8 cellular contexts compared by ENCODE assay signal in genomic region chr14:91078095-91078737, GRCh38. TPM values are rescaled to one million over a fixed set of nuclear protein-coding genes. Genes with fewer than 3 reads are reported as not detected.
DNase-seq lines count a peak whose midpoint lies in the region; ATAC-seq and TF ChIP-seq lines count a peak whose summit lies in the region.

No MANE protein-coding gene starts in this region.

- no peaks in the 10 kb centered on the region for H3K9me3 ChIP-seq in CD4-positive, alpha-beta T cell (ENCODE audit: control insufficient read depth, low read length)
- no peaks in the 10 kb centered on the region for H3K9me3 ChIP-seq in effector memory CD4-positive, alpha-beta T cell (ENCODE audit: control insufficient read depth, low read length)
- no peaks in the 10 kb centered on the region for H3K9me3 ChIP-seq in osteoblast (ENCODE audit: low read depth, low read length)

- H3K27me3 Mint-ChIP-seq in CD4-positive, alpha-beta T cell: no peaks in the 10 kb centered on the region

- H2AFZ ChIP-seq in osteoblast (ENCODE audit: low read length): no peak overlapping the region

- no peak for TF ChIP-seq CTCF in CD4-positive, alpha-beta T cell (IDR thresholded peaks at IDR 0.05)
- TF ChIP-seq CTCF in osteoblast (IDR thresholded peaks at IDR 0.05; ENCODE audit: extremely low read depth, low read depth, low read length): no peak

- peak in 4 of 10 experiments; percentile 8 to 46 (median 20) for DNase-seq in CD4-positive, alpha-beta T cell
- peak; percentile 10 for DNase-seq in T follicular helper cell (ENCODE audit: low read depth)
- DNase-seq in effector memory CD4-positive, alpha-beta T cell: peak in 1 of 3 donors; percentile 13
- DNase-seq in osteoblast (ENCODE audit: insufficient read length, low spot score, missing footprints): no peak
- no peak for DNase-seq in DMS53 (lab: John Stamatoyannopoulos, UW)
- no peak for DNase-seq in NCI-H345 treated with DMSO at 0.1 percent for 48 hours (lab: John Stamatoyannopoulos, UW; ENCODE audit: unreplicated experiment)
- DNase-seq in DMS153 (lab: John Stamatoyannopoulos, UW): no peak

- no peaks in the 10 kb centered on the region for H3K36me3 ChIP-seq in effector memory CD4-positive, alpha-beta T cell (ENCODE audit: control insufficient read depth, insufficient read depth, low read length)
- no peaks in the 10 kb centered on the region for H3K36me3 ChIP-seq in osteoblast (ENCODE audit: insufficient read depth, low read length)

- no peaks in the 10 kb centered on the region for H3K27me3 ChIP-seq in CD4-positive, alpha-beta T cell (ENCODE audit: control insufficient read depth, insufficient read depth, low read length)
- H3K27me3 ChIP-seq in effector memory CD4-positive, alpha-beta T cell (replicated peaks; ENCODE audit: control insufficient read depth, insufficient read depth, low read length, poor library complexity, severe bottlenecking): no peaks in the 10 kb centered on the region
- H3K27me3 ChIP-seq in osteoblast (ENCODE audit: insufficient read depth, low read length): peaks cover 4% of the 10 kb centered on the region

- peak overlapping the region; percentile 37 for H3K27ac Mint-ChIP-seq in CD4-positive, alpha-beta T cell

- no peaks in the 10 kb centered on the region for H3K9me3 Mint-ChIP-seq in CD4-positive, alpha-beta T cell

- POLR2A ChIA-PET in CD4-positive, alpha-beta T cell (lab: Charles Lee): interaction anchor here (0.6 to 2.7 kb wide), 12 partner anchors 9 to 75 kb away, joined by 3 to 35 read pairs (median 7); partner anchors contain the start of genes DGLUCY and RPS6KA5

- no peak overlapping the region for H3K4me2 ChIP-seq in osteoblast (ENCODE audit: insufficient read depth, low read length)

- H3K27ac ChIP-seq in CD4-positive, alpha-beta T cell (ENCODE audit: low read depth, low read length): no peak overlapping the region
- H3K27ac ChIP-seq in effector memory CD4-positive, alpha-beta T cell (ENCODE audit: insufficient read depth, low read length, poor library complexity, severe bottlenecking): peak overlapping the region; percentile 45
- H3K27ac ChIP-seq in osteoblast (ENCODE audit: low read depth, low read length): no peak overlapping the region

- peak overlapping the region; percentile 9 for H3K4me3 Mint-ChIP-seq in CD4-positive, alpha-beta T cell

- no peaks in the 10 kb centered on the region for H3K36me3 Mint-ChIP-seq in CD4-positive, alpha-beta T cell (ENCODE audit: low read depth)

- H3K4me3 ChIP-seq in effector memory CD4-positive, alpha-beta T cell (ENCODE audit: insufficient read depth, low read depth, low read length, poor library complexity, severe bottlenecking): no peak overlapping the region
- H3K4me3 ChIP-seq in osteoblast (ENCODE audit: insufficient read depth, low read length): no peak overlapping the region

- ATAC-seq in CD4-positive, alpha-beta T cell (ENCODE audit: poor library complexity): peak; percentile 99
- ATAC-seq in GM21529 (IDR thresholded peaks at IDR 0.05; ENCODE audit: unreplicated experiment): peak; percentile 96

- H3K4me1 Mint-ChIP-seq in CD4-positive, alpha-beta T cell (ENCODE audit: low read depth): peaks cover 30% of the 10 kb centered on the region

- intact Hi-C loops in CD4-positive, alpha-beta T cell (cut with DNase I, micrococcal nuclease): loop anchor here in 1 of 2 experiments (1.0 kb wide), 1 partner anchor 17 kb away; no protein-coding TSS in a partner anchor

- no peaks in the 10 kb centered on the region for H3K79me2 ChIP-seq in osteoblast (ENCODE audit: insufficient read depth, low read length)

- H3K4me1 ChIP-seq in effector memory CD4-positive, alpha-beta T cell (ENCODE audit: control insufficient read depth, insufficient read depth, low read length, poor library complexity, severe bottlenecking): peaks cover 20% of the 10 kb centered on the region
- H3K4me1 ChIP-seq in osteoblast (ENCODE audit: insufficient read depth, low read length): no peaks in the 10 kb centered on the region

- CTCF ChIA-PET in CD4-positive, alpha-beta T cell (lab: Charles Lee): no interaction called here

- H4K20me1 ChIP-seq in osteoblast (ENCODE audit: insufficient read depth, low read length): no peaks in the 10 kb centered on the region

RNA-seq across cellular contexts. Expression of gene RPS6KA5, which starts 17.8 kb away (rescaled TPM):
- 10 to 100 TPM; 28.0 to 29.8 TPM for total RNA-seq in CD4-positive, alpha-beta T cell
- 1.2 and 1.4 TPM in 2 replicates for total RNA-seq in osteoblast

RNA-seq across cellular contexts. Expression of gene DGLUCY, which starts 35.7 kb away (rescaled TPM):
- 10 to 100 TPM; 33.0 to 34.9 TPM for total RNA-seq in CD4-positive, alpha-beta T cell
- total RNA-seq in osteoblast: 45.6 and 55.4 TPM in 2 replicates

Comparison
In these comparisons a context has a peak if more than half of its experiments do, and no peak if none do; other contexts are left out.
1. RNA of gene RPS6KA5, which starts 17.8 kb away (total RNA-seq): 28.0 to 29.8 TPM in CD4-positive, alpha-beta T cell; 1.2 to 1.4 TPM in osteoblast; every median in the first group is over 10 times any median in the second.